In the genomic region with DNA sequence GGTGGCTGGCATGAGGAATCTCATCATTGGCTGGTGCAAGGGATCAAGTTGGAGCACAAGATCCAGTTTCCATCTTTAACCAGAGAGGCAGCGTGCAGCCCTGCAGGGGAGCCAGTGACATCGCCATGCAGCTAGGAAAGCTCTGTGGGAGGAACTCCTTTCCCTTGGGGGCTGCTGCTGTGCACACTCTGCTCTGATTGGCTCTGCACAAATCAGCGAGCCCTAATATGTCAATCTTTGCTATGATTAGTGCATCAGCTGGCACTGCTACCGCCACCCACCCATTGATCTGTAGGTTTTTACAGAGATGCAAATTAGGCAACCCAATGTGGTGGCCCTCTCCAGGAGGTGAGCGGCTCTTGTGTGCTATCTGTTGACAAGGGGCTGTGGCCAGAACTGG, we compare ENCODE assay signal across 17 cellular contexts.
"Had no signal": no experiment of that assay in that cellular context is flagged by ENCODE, and none has a peak within 500 bp of the region (broad histone marks: within the 10 kb centered on the region; RNA-seq: fewer than 3 reads in every experiment).

No MANE protein-coding gene starts in this region.

- H3K36me3 ChIP-seq: neutrophil, tibial artery, vagina had no signal

- H3K9me3 Mint-ChIP-seq: activated CD4-positive, alpha-beta T cell treated with anti-CD3 and anti-CD28 coated beads, Interleukin-2, amount 10 ng/mL, durations not matched to agents 7 days and 5 days; activated T-helper 1 cell treated with anti-CD3 and anti-CD28 coated beads, Interleukin-12 subunit alpha, Interleukin-12 subunit beta, Interleukin-2, Interleukin-4 antibody, amounts not matched to agents 30 ng/mL and 10 ng/mL and 1 ng/mL, durations not matched to agents 14 hours and 24 hours and 36 hours; effector memory CD8-positive, alpha-beta T cell; naive thymus-derived CD8-positive, alpha-beta T cell; stimulated activated effector memory CD8-positive, alpha-beta T cell treated with anti-CD3 and anti-CD28 coated beads, Interleukin-12 subunit alpha, Interleukin-12 subunit beta, amount 100 ng/mL, for 72 hours had no signal

- H3K36me3 Mint-ChIP-seq: naive thymus-derived CD8-positive, alpha-beta T cell; stimulated activated effector memory CD8-positive, alpha-beta T cell treated with anti-CD3 and anti-CD28 coated beads, Interleukin-12 subunit alpha, Interleukin-12 subunit beta, amount 100 ng/mL, for 72 hours had no signal

- H3K27me3 ChIP-seq: foreskin keratinocyte, tibial artery, vagina had no signal

- H3K27ac Mint-ChIP-seq: activated CD4-positive, alpha-beta T cell treated with anti-CD3 and anti-CD28 coated beads, Interleukin-2, amount 10 ng/mL, durations not matched to agents 7 days and 5 days; activated T-helper 1 cell treated with anti-CD3 and anti-CD28 coated beads, Interleukin-12 subunit alpha, Interleukin-12 subunit beta, Interleukin-2, Interleukin-4 antibody, amounts not matched to agents 30 ng/mL and 10 ng/mL and 1 ng/mL, durations not matched to agents 14 hours and 24 hours and 36 hours; dendritic cell treated with granulocyte-macrophage colony-stimulating factor and Interleukin-4, amounts not matched to agents 40 ng/mL and 50 ng/mL, for 4 days; effector memory CD8-positive, alpha-beta T cell; naive thymus-derived CD8-positive, alpha-beta T cell; stimulated activated effector memory CD8-positive, alpha-beta T cell treated with anti-CD3 and anti-CD28 coated beads, Interleukin-12 subunit alpha, Interleukin-12 subunit beta, amount 100 ng/mL, for 72 hours had no signal

- H3K4me3 ChIP-seq: tibial artery, vagina had no signal

- DNase-seq: activated CD4-positive, alpha-beta T cell treated with anti-CD3 and anti-CD28 coated beads, Interleukin-2, amount 10 ng/mL, durations not matched to agents 7 days and 5 days; activated CD8-positive, alpha-beta memory T cell treated with anti-CD3 and anti-CD28 coated beads, Interleukin-2, amount 50 U/mL, for 48 hours; activated naive CD4-positive, alpha-beta T cell; cerebellar nuclear complex; effector memory CD8-positive, alpha-beta T cell; foreskin keratinocyte; kidney glomerular epithelial cell; left ventricle myocardium superior; mesenchymal stem cell; naive thymus-derived CD8-positive, alpha-beta T cell; retina; tibial artery had no signal

- H3K9me3 ChIP-seq: neutrophil, tibial artery, vagina had no signal

- H3K27ac ChIP-seq: foreskin keratinocyte, neutrophil, tibial artery, vagina had no signal

- ATAC-seq: effector memory CD8-positive, alpha-beta T cell; foreskin keratinocyte; left ventricle myocardium superior had no signal

- H3K4me3 Mint-ChIP-seq: activated CD4-positive, alpha-beta T cell treated with anti-CD3 and anti-CD28 coated beads, Interleukin-2, amount 10 ng/mL, durations not matched to agents 7 days and 5 days; activated T-helper 1 cell treated with anti-CD3 and anti-CD28 coated beads, Interleukin-12 subunit alpha, Interleukin-12 subunit beta, Interleukin-2, Interleukin-4 antibody, amounts not matched to agents 30 ng/mL and 10 ng/mL and 1 ng/mL, durations not matched to agents 14 hours and 24 hours and 36 hours; dendritic cell treated with granulocyte-macrophage colony-stimulating factor and Interleukin-4, amounts not matched to agents 40 ng/mL and 50 ng/mL, for 4 days had no signal

- H3K4me1 ChIP-seq: foreskin keratinocyte, vagina had no signal
